ENCODE assay signal across 9 cellular contexts in genomic region chr3:187012609-187013051, GRCh38.
A peak's percentile ranks its signal among the peaks of the same experiment; 100 is the strongest.
DNase-seq lines count a peak whose midpoint lies in the region; ATAC-seq and TF ChIP-seq lines count a peak whose summit lies in the region.
"Had no signal": no experiment of that assay in that cellular context is flagged by ENCODE, and none has a peak within 500 bp of the region (broad histone marks: within the 10 kb centered on the region; RNA-seq: fewer than 3 reads in every experiment).

No MANE protein-coding gene starts in this region.

- peaks cover 5% of the 10 kb centered on the region for H3K9me3 Mint-ChIP-seq in activated naive CD8-positive, alpha-beta T cell treated with anti-CD3 and anti-CD28 coated beads for 36 hours
- peaks cover 3% of the 10 kb centered on the region for H3K9me3 Mint-ChIP-seq in type B pancreatic cell

- no peak for ATAC-seq in HG03378 (IDR thresholded peaks at IDR 0.05; ENCODE audit: unreplicated experiment)

- H3K27ac Mint-ChIP-seq in activated naive CD8-positive, alpha-beta T cell treated with anti-CD3 and anti-CD28 coated beads for 36 hours = peak overlapping the region; percentile 90
- H3K27ac Mint-ChIP-seq in type B pancreatic cell = no peak overlapping the region

- H3K9me3 ChIP-seq in A673 (ENCODE audit: low read depth, low read length, poor library complexity, severe bottlenecking) (no peaks in the 10 kb centered on the region), mucosa of rectum (ENCODE audit: control insufficient read depth in 2 of 2, low read length in 2 of 2) (no peaks in the 10 kb centered on the region), BE2C (no peaks in the 10 kb centered on the region), WERI-Rb-1 (ENCODE audit: severe bottlenecking) (no peaks in the 10 kb centered on the region)

- POLR2A ChIA-PET in A673 (lab: Charles Lee; ENCODE audit: low non-redundant PET) = no interaction called here

- DNase-seq in A673 (ENCODE audit: low spot score) (no peak), NAMALWA (ENCODE audit: low spot score) (peak; percentile 85), BE2C (no peak), type B pancreatic cell (ENCODE audit: extremely low spot score, unreplicated experiment) (no peak), WERI-Rb-1 (no peak)
- peak; percentile 53 for DNase-seq in activated naive CD8-positive, alpha-beta T cell treated with anti-CD3 and anti-CD28 coated beads for 36 hours

- peak overlapping the region; percentile 64 for H3K4me3 Mint-ChIP-seq in activated naive CD8-positive, alpha-beta T cell treated with anti-CD3 and anti-CD28 coated beads for 36 hours
- no peak overlapping the region for H3K4me3 Mint-ChIP-seq in type B pancreatic cell

- H3K27me3 Mint-ChIP-seq in activated naive CD8-positive, alpha-beta T cell treated with anti-CD3 and anti-CD28 coated beads for 36 hours = no peaks in the 10 kb centered on the region
- no peaks in the 10 kb centered on the region for H3K27me3 Mint-ChIP-seq in type B pancreatic cell

- H3K27ac ChIP-seq in A673 (ENCODE audit: low read depth, low read length, poor library complexity, severe bottlenecking) (peak overlapping the region; percentile 35), mucosa of rectum (ENCODE audit: low read depth in 2 of 2, low read length in 2 of 2) (peak overlapping the region; percentile 38 to 61), WERI-Rb-1 (no peak overlapping the region)
- H3K27ac ChIP-seq: parathyroid adenoma had no signal

- no peak overlapping the region for H3K9ac ChIP-seq in mucosa of rectum (ENCODE audit: low read depth in 1 of 2, low read length in 2 of 2)
- H3K9ac ChIP-seq: parathyroid adenoma had no signal

- no TSS peak for BruUV-seq in A673 (replicated peaks; lab: Mats Ljungman, UMichigan)

- CTCF ChIA-PET in A673 (lab: Charles Lee) = no interaction called here

- intact Hi-C loops in A673 (cut with micrococcal nuclease; ENCODE audit: unreplicated experiment) = no loop called here

- H3K36me3 ChIP-seq in A673 (ENCODE audit: insufficient read depth, low read length, poor library complexity, severe bottlenecking) (peaks cover 4% of the 10 kb centered on the region), mucosa of rectum (ENCODE audit: control insufficient read depth in 2 of 2, insufficient read depth in 2 of 2, low read length in 2 of 2) (no peaks in the 10 kb centered on the region), BE2C (no peaks in the 10 kb centered on the region), WERI-Rb-1 (no peaks in the 10 kb centered on the region; the same call in 1 of the 2 replicates)

- H3K4me1 ChIP-seq in A673 (ENCODE audit: insufficient read depth, low read length, poor library complexity, severe bottlenecking) (peaks cover 21% of the 10 kb centered on the region), mucosa of rectum (ENCODE audit: control insufficient read depth in 2 of 2, insufficient read depth in 2 of 2, low read length in 2 of 2) (peaks cover 2 to 4% of the 10 kb centered on the region in 2 donors), BE2C (no peaks in the 10 kb centered on the region)
- H3K4me1 ChIP-seq: parathyroid adenoma had no signal

- H3K27me3 ChIP-seq in A673 (replicated peaks; ENCODE audit: insufficient read depth, low read depth, low read length, poor library complexity) = no peaks in the 10 kb centered on the region
- H3K27me3 ChIP-seq in mucosa of rectum (ENCODE audit: control insufficient read depth in 2 of 2, insufficient read depth in 2 of 2, low read length in 2 of 2) = no peaks in the 10 kb centered on the region
- no peaks in the 10 kb centered on the region for H3K27me3 ChIP-seq in BE2C
- H3K27me3 ChIP-seq in WERI-Rb-1 (ENCODE audit: insufficient read depth, low read depth, severe bottlenecking) = no peaks in the 10 kb centered on the region

- H3K36me3 Mint-ChIP-seq in activated naive CD8-positive, alpha-beta T cell treated with anti-CD3 and anti-CD28 coated beads for 36 hours = peaks cover 10% of the 10 kb centered on the region
- peaks cover 3% of the 10 kb centered on the region for H3K36me3 Mint-ChIP-seq in type B pancreatic cell

- TF ChIP-seq CTCF in A673 (conservative IDR thresholded peaks at IDR 0.05; ENCODE audit: low read depth, low read length) (no peak), BE2C (IDR thresholded peaks at IDR 0.05; ENCODE audit: low read depth, low read length) (no peak), type B pancreatic cell (conservative IDR thresholded peaks at IDR 0.05) (no peak), WERI-Rb-1 (IDR thresholded peaks at IDR 0.05; ENCODE audit: low read depth, low read length) (no peak)

- peaks cover 45% of the 10 kb centered on the region for H3K4me1 Mint-ChIP-seq in activated naive CD8-positive, alpha-beta T cell treated with anti-CD3 and anti-CD28 coated beads for 36 hours
- peaks cover 7% of the 10 kb centered on the region for H3K4me1 Mint-ChIP-seq in type B pancreatic cell (ENCODE audit: unreplicated experiment)

- no peak overlapping the region for H3K4me3 ChIP-seq in A673 (ENCODE audit: low read depth, low read length, poor library complexity, severe bottlenecking)
- no peak overlapping the region for H3K4me3 ChIP-seq in mucosa of rectum (ENCODE audit: low read length in 2 of 2)
- no peak overlapping the region for H3K4me3 ChIP-seq in BE2C (ENCODE audit: low read depth, low read length)
- H3K4me3 ChIP-seq in WERI-Rb-1 (ENCODE audit: low read depth, low read length) = no peak overlapping the region

Comparison
In these comparisons a context has a peak if more than half of its experiments do, and no peak if none do; other contexts are left out.
1. DNase-seq: peak in NAMALWA (single experiment) and activated naive CD8-positive, alpha-beta T cell treated with anti-CD3 and anti-CD28 coated beads for 36 hours (single experiment); none in A673 (single experiment), BE2C (single experiment), type B pancreatic cell (single experiment) and WERI-Rb-1 (single experiment).